ENCODE assay signal across 8 cellular contexts in genomic region chr1:71080782-71081696, GRCh38. TPM values are rescaled to one million over a fixed set of nuclear protein-coding genes. Genes with fewer than 3 reads are reported as not detected.
A peak's percentile ranks its signal among the peaks of the same experiment; 100 is the strongest.
DNase-seq lines count a peak whose midpoint lies in the region; ATAC-seq and TF ChIP-seq lines count a peak whose summit lies in the region.

TSS of gene ZRANB2 (minus strand) at chr1:71081035. CDS start at chr1:71080995, 40 bp downstream.

- peak within 1 kb of the TSS; percentile 97 to 99 (median 99) for H3K27ac Mint-ChIP-seq in immature natural killer cell

- H3K4me3 Mint-ChIP-seq in immature natural killer cell, result peak within 1 kb of the TSS; percentile 91 to 100 (median 98)

- peaks cover 0 to 16% (median 10%) of the 10 kb centered on the region in 3 donors for H3K36me3 Mint-ChIP-seq in immature natural killer cell

- peak in 1 of 3 donors; percentile 32 for TF ChIP-seq POLR2A in spleen (IDR thresholded peaks at IDR 0.05)

- peaks cover 0 to 3% (median 0%) of the 10 kb centered on the region in 6 donors for H3K9me3 Mint-ChIP-seq in immature natural killer cell

- no peaks in the 10 kb centered on the region for H3K9me3 ChIP-seq in spleen

- CTCF ChIA-PET in AG04449 (lab: Yijun Ruan, JAX), result interaction anchor here (0.8 to 2.2 kb wide), 6 partner anchors 9 to 18 kb away, joined by 3 to 13 read pairs (median 6); no protein-coding TSS in a partner anchor

- peaks cover 26 to 54% of the 10 kb centered on the region in 2 donors for H3K4me1 Mint-ChIP-seq in immature natural killer cell

- peak within 1 kb of the TSS; percentile 88 to 94 (median 92) for H3K27ac ChIP-seq in spleen

- peaks cover 20 to 49% (median 29%) of the 10 kb centered on the region in 6 donors for H3K4me1 ChIP-seq in spleen

- DNase-seq in AG04449 (ENCODE audit: low read depth, low spot score) (peak; percentile 68), NCI-H2227 (lab: John Stamatoyannopoulos, UW; ENCODE audit: unreplicated experiment) (peak; percentile 97), cardiac fibroblast (ENCODE audit: low read depth in 2 of 2) (peak; percentile 97), immature natural killer cell (peak; percentile 92 to 94 (median 93)), spleen (peak; percentile 95)

- POLR2A ChIA-PET in AG04449 (lab: Yijun Ruan, JAX), result interaction anchor here (1.1 kb wide), 1 partner anchor 9 kb away, joined by 3 read pairs; no protein-coding TSS in a partner anchor

- H3K27me3 ChIP-seq in spleen (replicated peaks in 1 of 7), result peaks cover 0 to 8% (median 0%) of the 10 kb centered on the region in 7 donors

- H3K27me3 Mint-ChIP-seq in immature natural killer cell (ENCODE audit: low read depth in 3 of 3), result peaks cover 4 to 14% (median 5%) of the 10 kb centered on the region in 3 donors

- ATAC-seq in GM18870 (IDR thresholded peaks at IDR 0.05; ENCODE audit: unreplicated experiment) (peak; percentile 99), HG03139 (IDR thresholded peaks at IDR 0.05; ENCODE audit: unreplicated experiment) (peak; percentile 99)

- whole genome bisulfite sequencing in spleen, 5 donors, result 0% methylated on average over 30 to 31 of the region's 31 CpGs

- intact Hi-C loops in spleen (cut with DNase I; ENCODE audit: low total_unique reads), result no loop called here

- TF ChIP-seq CTCF in AG04449 (IDR thresholded peaks at IDR 0.05; ENCODE audit: insufficient read depth, low read length, missing control alignments), result peak; percentile 75
- TF ChIP-seq CTCF in WI38 (IDR thresholded peaks at IDR 0.05; ENCODE audit: low read depth, low read length), result peak; percentile 66
- peak; percentile 47 for TF ChIP-seq CTCF in cardiac fibroblast (IDR thresholded peaks at IDR 0.05; ENCODE audit: low read depth, low read length)
- TF ChIP-seq CTCF in spleen (IDR thresholded peaks at IDR 0.05 in 8 of 11, conservative IDR thresholded peaks at IDR 0.05 in 3 of 11), result peak; percentile 58 to 84 (median 71)

- H3K4me3 ChIP-seq in AG04449 (ENCODE audit: low read depth, low read length) (peak within 1 kb of the TSS; percentile 81), WI38 (ENCODE audit: low read depth, low read length) (peak within 1 kb of the TSS; percentile 96), cardiac fibroblast (replicated peaks in 1 of 2; ENCODE audit: low read depth in 2 of 2, low read length in 2 of 2) (peak within 1 kb of the TSS; percentile 57 to 79), spleen (peak within 1 kb of the TSS; percentile 69 to 93 (median 85))

- peaks cover 0 to 28% (median 24%) of the 10 kb centered on the region in 6 donors for H3K36me3 ChIP-seq in spleen

RNA-seq across cellular contexts. Expression of gene ZRANB2, which starts in this region (rescaled TPM):
- polyA plus RNA-seq in immature natural killer cell (10 to 100 TPM; 17.0 to 53.8 (median 47.2) TPM), spleen (10 to 100 TPM; 52.6 to 70.3 (median 57.2) TPM)
- total RNA-seq in spleen, result 100 to 1,000 TPM in 1 of 7 donors, 10 to 100 TPM in 6; 56.9 to 109 (median 90.7) TPM

Comparison
In these comparisons a context has a peak if more than half of its experiments do, and no peak if none do; other contexts are left out.
1. Peak in every context shown above with its lines: DNase-seq, ATAC-seq, H3K4me3 ChIP-seq and H3K27ac ChIP-seq.